ENCODE assay signal across 9 cellular contexts in genomic region chr11:61969838-61970452, GRCh38. TPM values are rescaled to one million over a fixed set of nuclear protein-coding genes. Genes with fewer than 3 reads are reported as not detected.
DNase-seq lines count a peak whose midpoint lies in the region; ATAC-seq and TF ChIP-seq lines count a peak whose summit lies in the region.
"Had no signal": no experiment of that assay in that cellular context is flagged by ENCODE, and none has a peak within 500 bp of the region (broad histone marks: within the 10 kb centered on the region; RNA-seq: fewer than 3 reads in every experiment).

No MANE protein-coding gene starts in this region.

- CTCF ChIA-PET in CD8-positive, alpha-beta memory T cell (lab: Charles Lee), result interaction anchor here (1.4 to 4.9 kb wide), 2 partner anchors 67 to 112 kb away, joined by 3 to 26 read pairs; no protein-coding TSS in a partner anchor
- CTCF ChIA-PET in CD8-positive, alpha-beta T cell (lab: Charles Lee), result interaction anchor here (1.1 kb wide), 1 partner anchor 30 kb away, joined by 3 read pairs; no protein-coding TSS in a partner anchor

- no peak for TF ChIP-seq CTCF in progenitor cell of endocrine pancreas (IDR thresholded peaks at IDR 0.05; ENCODE audit: unreplicated experiment)
- no peak for TF ChIP-seq CTCF in CD8-positive, alpha-beta T cell (IDR thresholded peaks at IDR 0.05)

- H3K9ac ChIP-seq in duodenal mucosa (ENCODE audit: low read depth in 1 of 2, low read length in 2 of 2), result no peak overlapping the region

- no peak for DNase-seq in CD8-positive, alpha-beta memory T cell
- peak; percentile 84 for DNase-seq in OCI-M1 (lab: John Stamatoyannopoulos, UW)
- no peak for DNase-seq in progenitor cell of endocrine pancreas (ENCODE audit: low spot score, unreplicated experiment)
- DNase-seq in CD8-positive, alpha-beta T cell, result no peak
- DNase-seq in activated CD4-positive, CD25-positive, alpha-beta regulatory T cell treated with anti-CD3 and anti-CD28 coated beads, Interleukin-2, amount 50 U/mL, for 72 hours, result no peak
- no peak for DNase-seq in right cardiac atrium
- DNase-seq: effector memory CD4-positive, alpha-beta T cell had no signal

- peak overlapping the region in 2 of 7 donors; percentile 44 to 100 for H3K4me3 Mint-ChIP-seq in CD8-positive, alpha-beta memory T cell
- H3K4me3 Mint-ChIP-seq in progenitor cell of endocrine pancreas (ENCODE audit: low read depth), result peak overlapping the region; percentile 37
- no peak overlapping the region for H3K4me3 Mint-ChIP-seq in CD8-positive, alpha-beta T cell

- peak overlapping the region; percentile 94 for H3K27ac ChIP-seq in CD8-positive, alpha-beta memory T cell (ENCODE audit: low read depth, low read length)
- peak overlapping the region; percentile 55 for H3K27ac ChIP-seq in duodenal mucosa (ENCODE audit: low read depth, low read length)
- no peak overlapping the region for H3K27ac ChIP-seq in CD8-positive, alpha-beta T cell (ENCODE audit: low read depth, low read length)
- no peak overlapping the region for H3K27ac ChIP-seq in right cardiac atrium (ENCODE audit: low read length)

- H3K27me3 ChIP-seq in CD8-positive, alpha-beta memory T cell (ENCODE audit: insufficient read depth, low read length, poor library complexity, severe bottlenecking), result no peaks in the 10 kb centered on the region
- H3K27me3 ChIP-seq in duodenal mucosa (ENCODE audit: control insufficient read depth in 1 of 2, insufficient read depth in 2 of 2, low read length in 2 of 2) (no peaks in the 10 kb centered on the region), right cardiac atrium (ENCODE audit: control insufficient read depth, insufficient read depth) (no peaks in the 10 kb centered on the region)
- H3K27me3 ChIP-seq in CD8-positive, alpha-beta T cell (ENCODE audit: insufficient read depth, low read length), result no peaks in the 10 kb centered on the region

- H3K4me1 ChIP-seq in CD8-positive, alpha-beta memory T cell (ENCODE audit: insufficient read depth, low read length), result peaks cover 29% of the 10 kb centered on the region
- H3K4me1 ChIP-seq in duodenal mucosa (ENCODE audit: control insufficient read depth in 1 of 2, insufficient read depth in 2 of 2, low read length in 2 of 2) (peaks cover 60 to 66% of the 10 kb centered on the region in 2 donors), right cardiac atrium (ENCODE audit: control insufficient read depth, insufficient read depth, low read length) (peaks cover 27% of the 10 kb centered on the region)
- H3K4me1 ChIP-seq in CD8-positive, alpha-beta T cell (ENCODE audit: insufficient read depth, low read length), result peaks cover 24% of the 10 kb centered on the region

- no peak overlapping the region for H3K4me3 ChIP-seq in CD8-positive, alpha-beta memory T cell (ENCODE audit: low read length)
- H3K4me3 ChIP-seq in duodenal mucosa (ENCODE audit: low read depth in 1 of 2, low read length in 2 of 2), result no peak overlapping the region
- no peak overlapping the region for H3K4me3 ChIP-seq in CD8-positive, alpha-beta T cell (ENCODE audit: low read depth, low read length)
- H3K4me3 ChIP-seq in right cardiac atrium (ENCODE audit: low read length), result no peak overlapping the region

- WGBS in right cardiac atrium, result 93% methylated on average over 1 of the region's 1 CpG

- peaks cover 7% of the 10 kb centered on the region for H3K36me3 ChIP-seq in CD8-positive, alpha-beta memory T cell (ENCODE audit: insufficient read depth, low read length)
- H3K36me3 ChIP-seq in duodenal mucosa (ENCODE audit: control insufficient read depth in 1 of 2, insufficient read depth in 2 of 2, low read length in 2 of 2), result peaks cover 7% of the 10 kb centered on the region in 2 donors
- peaks cover 8% of the 10 kb centered on the region for H3K36me3 ChIP-seq in CD8-positive, alpha-beta T cell (ENCODE audit: insufficient read depth, low read length)

- no peak for ATAC-seq in CD8-positive, alpha-beta T cell
- ATAC-seq in HG03457 (IDR thresholded peaks at IDR 0.05; ENCODE audit: unreplicated experiment) (no peak), right cardiac atrium (no peak)

- H3K27me3 Mint-ChIP-seq in CD8-positive, alpha-beta memory T cell, result peaks cover 0 to 4% of the 10 kb centered on the region in 2 donors
- no peaks in the 10 kb centered on the region for H3K27me3 Mint-ChIP-seq in progenitor cell of endocrine pancreas
- H3K27me3 Mint-ChIP-seq in CD8-positive, alpha-beta T cell (ENCODE audit: low read depth), result no peaks in the 10 kb centered on the region

- peaks cover 34 to 51% (median 35%) of the 10 kb centered on the region in 3 donors for H3K4me1 Mint-ChIP-seq in CD8-positive, alpha-beta memory T cell
- peaks cover 53% of the 10 kb centered on the region for H3K4me1 Mint-ChIP-seq in progenitor cell of endocrine pancreas (ENCODE audit: low read depth)
- peaks cover 49% of the 10 kb centered on the region for H3K4me1 Mint-ChIP-seq in CD8-positive, alpha-beta T cell (ENCODE audit: low read depth)

- POLR2A ChIA-PET in CD8-positive, alpha-beta memory T cell (lab: Charles Lee), result interaction anchor here (3.7 kb wide), 1 partner anchor 56 kb away, joined by 38 read pairs; no protein-coding TSS in a partner anchor
- POLR2A ChIA-PET in CD8-positive, alpha-beta T cell (lab: Charles Lee), result interaction anchor here (3.5 kb wide), 2 partner anchors 55 to 155 kb away, joined by 19 to 35 read pairs; no protein-coding TSS in a partner anchor

- no peaks in the 10 kb centered on the region for H3K9me3 Mint-ChIP-seq in CD8-positive, alpha-beta memory T cell
- no peaks in the 10 kb centered on the region for H3K9me3 Mint-ChIP-seq in progenitor cell of endocrine pancreas (ENCODE audit: low read depth)
- no peaks in the 10 kb centered on the region for H3K9me3 Mint-ChIP-seq in CD8-positive, alpha-beta T cell

- peak overlapping the region in 3 of 8 donors; percentile 18 to 100 (median 58) for H3K27ac Mint-ChIP-seq in CD8-positive, alpha-beta memory T cell
- H3K27ac Mint-ChIP-seq in progenitor cell of endocrine pancreas, result no peak overlapping the region
- H3K27ac Mint-ChIP-seq in CD8-positive, alpha-beta T cell, result no peak overlapping the region

- H3K36me3 Mint-ChIP-seq in CD8-positive, alpha-beta memory T cell, result peaks cover 7 to 24% (median 9%) of the 10 kb centered on the region in 3 donors
- H3K36me3 Mint-ChIP-seq in progenitor cell of endocrine pancreas (ENCODE audit: insufficient read depth), result peaks cover 9% of the 10 kb centered on the region
- peaks cover 23% of the 10 kb centered on the region for H3K36me3 Mint-ChIP-seq in CD8-positive, alpha-beta T cell

- no peaks in the 10 kb centered on the region for H3K9me3 ChIP-seq in CD8-positive, alpha-beta memory T cell (ENCODE audit: low read length)
- H3K9me3 ChIP-seq in duodenal mucosa (ENCODE audit: control insufficient read depth in 1 of 2, low read length in 2 of 2), result no peaks in the 10 kb centered on the region
- H3K9me3 ChIP-seq in CD8-positive, alpha-beta T cell (ENCODE audit: low read length), result no peaks in the 10 kb centered on the region
- no peaks in the 10 kb centered on the region for H3K9me3 ChIP-seq in right cardiac atrium (ENCODE audit: control insufficient read depth, low read length)

- intact Hi-C loops in CD8-positive, alpha-beta T cell (cut with DNase I, micrococcal nuclease), result loop anchor here (5.0 kb wide), 4 partner anchors 73 to 1063 kb away; partner anchors contain the start of genes FEN1 (in 1 of the 2), PRPF19 (in 1 of the 2) and TMEM258 (in 1 of the 2)
- intact Hi-C loops in right cardiac atrium (cut with DNase I), result loop anchor here in 1 of 4 donors (10.0 kb wide), 1 partner anchor 55 kb away; no protein-coding TSS in a partner anchor

RNA-seq across cellular contexts. Expression of gene FTH1, which starts 2.5 kb away (rescaled TPM):
- total RNA-seq in CD8-positive, alpha-beta memory T cell, result 100 to 1,000 TPM; 490 to 506 TPM
- 2,741 TPM for polyA plus RNA-seq in CD8-positive, alpha-beta memory T cell
- total RNA-seq in progenitor cell of endocrine pancreas, result 1,669 and 1,699 TPM in 2 replicates
- 1,000 to 10,000 TPM; 2,788 to 2,859 TPM for total RNA-seq in CD8-positive, alpha-beta T cell
- total RNA-seq in right cardiac atrium, result 1,000 to 10,000 TPM; 2,632 to 3,447 (median 3,097) TPM
- 3,090 TPM for polyA plus RNA-seq in right cardiac atrium

RNA-seq across cellular contexts. Expression of gene BEST1, which starts 19.8 kb away (rescaled TPM):
- total RNA-seq in CD8-positive, alpha-beta memory T cell, result under 1 TPM in 1 of 2 experiments, not detected in 1; 0.09 TPM
- 1.5 TPM for polyA plus RNA-seq in CD8-positive, alpha-beta memory T cell
- total RNA-seq in progenitor cell of endocrine pancreas (0.34 and 0.44 TPM in 2 replicates), right cardiac atrium (1 to 10 TPM; 2.9 to 4.6 (median 3.2) TPM)
- under 1 TPM; 0.08 to 0.31 TPM for total RNA-seq in CD8-positive, alpha-beta T cell
- 4.6 TPM for polyA plus RNA-seq in right cardiac atrium

RNA-seq across cellular contexts. Expression of gene RAB3IL1, which starts 52.6 kb away (rescaled TPM):
- under 1 TPM; 0.28 to 0.53 TPM for total RNA-seq in CD8-positive, alpha-beta memory T cell
- polyA plus RNA-seq in CD8-positive, alpha-beta memory T cell, result not detected
- total RNA-seq in progenitor cell of endocrine pancreas (0.53 and 0.67 TPM in 2 replicates), right cardiac atrium (10 to 100 TPM; 12.0 to 18.9 (median 14.9) TPM)
- not detected for total RNA-seq in CD8-positive, alpha-beta T cell
- polyA plus RNA-seq in right cardiac atrium, result 9.7 TPM

Comparison
In these comparisons a context has a peak if more than half of its experiments do, and no peak if none do; other contexts are left out.
1. H3K27ac ChIP-seq: peak in CD8-positive, alpha-beta memory T cell (single experiment) and duodenal mucosa (single experiment); none in CD8-positive, alpha-beta T cell (single experiment) and right cardiac atrium (single experiment).